ENCODE assay signal across 9 cellular contexts in the genomic region with DNA sequence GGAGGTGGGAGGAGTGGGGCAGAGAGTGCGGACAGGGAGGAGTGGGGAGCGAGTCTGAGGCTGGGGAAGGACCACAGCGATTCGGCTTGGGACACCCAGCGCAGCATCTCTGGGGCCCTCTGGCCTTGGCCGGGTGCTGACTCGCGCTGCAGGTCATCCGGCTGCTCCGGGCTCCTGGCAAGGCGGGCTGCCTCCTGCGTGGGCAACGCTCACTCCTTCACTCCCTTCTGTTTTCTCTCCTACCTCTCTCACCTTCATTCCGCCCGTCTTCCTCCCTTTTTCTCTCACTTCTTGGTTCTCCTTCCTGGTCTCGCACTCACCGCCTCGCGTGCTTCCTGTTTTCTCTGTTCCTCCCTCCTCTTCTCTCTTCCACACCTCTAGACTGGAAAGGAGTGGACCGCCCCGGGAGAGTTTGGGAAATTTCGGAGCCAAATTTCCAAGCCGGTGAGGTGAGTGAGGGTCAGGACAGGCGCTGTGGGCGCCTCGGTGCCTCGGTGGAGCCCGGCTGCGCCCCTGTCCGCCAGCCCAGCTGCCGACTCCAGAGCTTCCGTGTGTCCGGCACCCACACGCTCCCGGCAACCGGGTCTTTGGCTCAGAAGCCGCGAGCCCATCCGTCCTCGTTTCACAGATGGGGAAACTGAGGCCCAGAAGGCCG.
DNase-seq lines count a peak whose midpoint lies in the region; ATAC-seq, FAIRE-seq and TF ChIP-seq lines count a peak whose summit lies in the region.
"Had no signal": no experiment of that assay in that cellular context is flagged by ENCODE, and none has a peak within 500 bp of the region (broad histone marks: within the 10 kb centered on the region; RNA-seq: fewer than 3 reads in every experiment).

No MANE protein-coding gene starts in this region.

- BruUV-seq in HepG2 (replicated peaks; lab: Mats Ljungman, UMichigan): no TSS peak

- TF ChIP-seq POLR2A in HepG2 (IDR thresholded peaks at IDR 0.05; ENCODE audit: insufficient read depth in 1 of 2, low read depth in 2 of 2, low read length in 2 of 2): no peak
- TF ChIP-seq POLR2A in right lobe of liver (IDR thresholded peaks at IDR 0.05): no peak

- in situ Hi-C loops in HepG2 (cut with HindIII; ENCODE audit: extremely low pct_ligation_motif_present, low pct_unique_long_range_greater_than_20kb): no loop called here

- H3K4me3 ChIP-seq in HepG2 (replicated peaks in 1 of 3; ENCODE audit: insufficient read depth in 1 of 3, low read depth in 2 of 3, low read length in 3 of 3) (no peak overlapping the region), right lobe of liver (no peak overlapping the region), aorta (ENCODE audit: low read length in 2 of 2) (no peak overlapping the region)

- no peaks in the 10 kb centered on the region for H3K9me3 ChIP-seq in HepG2 (ENCODE audit: low read length)
- no peaks in the 10 kb centered on the region for H3K9me3 ChIP-seq in right lobe of liver
- no peaks in the 10 kb centered on the region for H3K9me3 ChIP-seq in aorta (ENCODE audit: control insufficient read depth, low read length)

- H3K27me3 ChIP-seq in HepG2 (ENCODE audit: control insufficient read depth in 1 of 2, insufficient read depth in 2 of 2, low read length in 2 of 2): no peaks in the 10 kb centered on the region
- peaks cover 0 to 5% of the 10 kb centered on the region in 2 donors for H3K27me3 ChIP-seq in right lobe of liver
- no peaks in the 10 kb centered on the region for H3K27me3 ChIP-seq in aorta (ENCODE audit: control insufficient read depth in 1 of 2, insufficient read depth in 2 of 2, low read length in 1 of 2)

- no peaks in the 10 kb centered on the region for H4K20me1 ChIP-seq in HepG2 (ENCODE audit: insufficient read depth, low read length)

- 0 out of 2 replicates have a peak overlapping the region, but pooled peaks have one; percentile 10 for H3K4me2 ChIP-seq in HepG2 (ENCODE audit: low read depth, low read length)

- POLR2A ChIA-PET in HepG2 (lab: Yijun Ruan, JAX): no interaction called here

- H3K27ac ChIP-seq in HepG2 (ENCODE audit: extremely low read length, insufficient read depth, low read length): no peak overlapping the region
- H3K27ac ChIP-seq in right lobe of liver: no peak overlapping the region
- no peak overlapping the region for H3K27ac ChIP-seq in aorta (ENCODE audit: low read depth in 1 of 2, low read length in 2 of 2)

- no peak overlapping the region for H2AFZ ChIP-seq in HepG2 (ENCODE audit: low read length)

- CTCF ChIA-PET in HepG2 (lab: Yijun Ruan, JAX; ENCODE audit: low intra/inter-chr PET ratio, low total read pairs): interaction anchor here (0.8 to 4.6 kb wide), 3 partner anchors 17 to 104 kb away, joined by 3 to 227 read pairs (median 9); a partner anchor contains a TSS

- no peaks in the 10 kb centered on the region for H3K79me2 ChIP-seq in HepG2 (ENCODE audit: insufficient read depth, low read length)

- intact Hi-C loops in HepG2 (cut with micrococcal nuclease; ENCODE audit: unreplicated experiment): loop anchor here (5.0 kb wide), 1 partner anchor 94 kb away; no protein-coding TSS in a partner anchor
- intact Hi-C loops in right lobe of liver (cut with DNase I): loop anchor here in 1 of 2 donors (2.0 kb wide), 1 partner anchor 96 kb away; no protein-coding TSS in a partner anchor
- intact Hi-C loops in aorta (cut with DNase I): loop anchor here (1.0 to 5.0 kb wide), 3 partner anchors 44 to 94 kb away; no protein-coding TSS in a partner anchor
- intact Hi-C loops in Right ventricle myocardium superior (cut with DNase I): loop anchor here (2.0 kb wide), 1 partner anchor 96 kb away; no protein-coding TSS in a partner anchor

- ATAC-seq in HepG2 (peak; percentile 42), right lobe of liver (no peak), aorta (ENCODE audit: low FRiP score) (peak; percentile 30), HG02885 (IDR thresholded peaks at IDR 0.05; ENCODE audit: poor library complexity, unreplicated experiment) (no peak), HG03442 (IDR thresholded peaks at IDR 0.05; ENCODE audit: unreplicated experiment) (no peak), Right ventricle myocardium superior (ENCODE audit: poor library complexity) (no peak)

- WGBS in HepG2 (ENCODE audit: low lambda C conversion rate): 81% methylated on average over 41 of the region's 41 CpGs
- WGBS in right lobe of liver (ENCODE audit: insufficient coverage, low coverage, low lambda C conversion rate, missing lambda C conversion rate): 55% methylated on average over 29 of the region's 41 CpGs
- WGBS in aorta, 2 donors: 86 to 88% methylated on average over 34 to 41 of the region's 41 CpGs

- H3K4me1 ChIP-seq in HepG2 (ENCODE audit: insufficient read depth, low read length): no peaks in the 10 kb centered on the region
- H3K4me1 ChIP-seq in right lobe of liver: no peaks in the 10 kb centered on the region
- peaks cover 0 to 2% of the 10 kb centered on the region in 2 donors for H3K4me1 ChIP-seq in aorta (ENCODE audit: control insufficient read depth in 1 of 2, insufficient read depth in 2 of 2, low read length in 2 of 2)

- TF ChIP-seq RAD21 in HepG2 (CRISPR knock-in tag; IDR thresholded peaks at IDR 0.05): no peak

- no peaks in the 10 kb centered on the region for H3K36me3 ChIP-seq in HepG2 (replicated peaks in 1 of 2; ENCODE audit: control insufficient read depth in 1 of 2, insufficient read depth in 2 of 2, low read length in 2 of 2)
- no peaks in the 10 kb centered on the region for H3K36me3 ChIP-seq in right lobe of liver
- H3K36me3 ChIP-seq in aorta (ENCODE audit: control insufficient read depth in 1 of 2, insufficient read depth in 2 of 2, low read length in 1 of 2): peaks cover 0 to 2% of the 10 kb centered on the region in 2 donors

- TF ChIP-seq CTCF in HepG2 (CRISPR knock-in tag; IDR thresholded peaks at IDR 0.05) (no peak), right lobe of liver (IDR thresholded peaks at IDR 0.05) (no peak)

- H3K9ac ChIP-seq in HepG2 (ENCODE audit: insufficient read depth, low read depth, low read length): no peak overlapping the region

- no peak for TF ChIP-seq EP300 in HepG2 (IDR thresholded peaks at IDR 0.05; ENCODE audit: low read depth in 2 of 2, low read length in 2 of 2)
- TF ChIP-seq EP300 in HepG2 (CRISPR knock-in tag; IDR thresholded peaks at IDR 0.05; ENCODE audit: borderline replicate concordance): no peak

- FAIRE-seq in HepG2 (lab: Jason Lieb, UNC): no peak
- FAIRE-seq: colon had no signal

- DNase-seq in HepG2 (ENCODE audit: low spot score) (no peak), right lobe of liver (no peak), RKO (ENCODE audit: low spot score) (peak; percentile 48), iPS-NIHi7 (ENCODE audit: extremely low spot score) (peak; percentile 40), aorta (peak in 1 of 2 donors; percentile 47), Right ventricle myocardium superior (no peak)

TF ChIP-seq in HepG2, 621 proteins besides CTCF, POLR2A, EP300 and RAD21:
- TF ChIP-seq ZNF180 (CRISPR knock-in tag; IDR thresholded peaks at IDR 0.05; ENCODE audit: borderline replicate concordance, low read depth): no peak
- peak; percentile 68 for TF ChIP-seq HNRNPK (IDR thresholded peaks at IDR 0.05; ENCODE audit: low read depth, low read length, poor library complexity, severe bottlenecking)
- TF ChIP-seq ZNF225 (CRISPR knock-in tag; IDR thresholded peaks at IDR 0.05): peak; percentile 59; the same call in 1 of the 2 replicates
- TF ChIP-seq, protein P1, sequence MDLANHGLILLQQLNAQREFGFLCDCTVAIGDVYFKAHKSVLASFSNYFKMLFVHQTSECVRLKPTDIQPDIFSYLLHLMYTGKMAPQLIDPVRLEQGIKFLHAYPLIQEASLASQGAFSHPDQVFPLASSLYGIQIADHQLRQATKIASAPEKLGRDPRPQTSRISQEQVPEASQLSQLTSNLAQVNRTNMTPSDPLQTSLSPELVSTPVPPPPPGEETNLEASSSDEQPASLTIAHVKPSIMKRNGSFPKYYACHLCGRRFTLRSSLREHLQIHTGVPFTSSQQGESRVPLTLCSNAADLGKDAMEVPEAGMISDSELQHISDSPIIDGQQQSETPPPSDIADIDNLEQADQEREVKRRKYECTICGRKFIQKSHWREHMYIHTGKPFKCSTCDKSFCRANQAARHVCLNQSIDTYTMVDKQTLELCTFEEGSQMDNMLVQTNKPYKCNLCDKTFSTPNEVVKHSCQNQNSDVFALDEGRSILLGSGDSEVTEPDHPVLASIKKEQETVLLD (CRISPR knock-in tag; IDR thresholded peaks at IDR 0.05; ENCODE audit: low read depth): 0 out of 2 replicates have a peak, but pooled peaks have one; percentile 24
TF ChIP-seq in HepG2: peak in this region for 3.

Comparison
In these comparisons a context has a peak if more than half of its experiments do, and no peak if none do; other contexts are left out.
1. ATAC-seq: peak in HepG2 (single experiment) and aorta (single experiment); none in right lobe of liver (0 of 4), HG02885 (single experiment), HG03442 (single experiment) and Right ventricle myocardium superior (single experiment).
2. DNase-seq: peak in RKO (single experiment) and iPS-NIHi7 (single experiment); none in HepG2 (single experiment), right lobe of liver (0 of 3) and Right ventricle myocardium superior (single experiment).